ENCODE assay signal across 10 cellular contexts in the genomic region with DNA sequence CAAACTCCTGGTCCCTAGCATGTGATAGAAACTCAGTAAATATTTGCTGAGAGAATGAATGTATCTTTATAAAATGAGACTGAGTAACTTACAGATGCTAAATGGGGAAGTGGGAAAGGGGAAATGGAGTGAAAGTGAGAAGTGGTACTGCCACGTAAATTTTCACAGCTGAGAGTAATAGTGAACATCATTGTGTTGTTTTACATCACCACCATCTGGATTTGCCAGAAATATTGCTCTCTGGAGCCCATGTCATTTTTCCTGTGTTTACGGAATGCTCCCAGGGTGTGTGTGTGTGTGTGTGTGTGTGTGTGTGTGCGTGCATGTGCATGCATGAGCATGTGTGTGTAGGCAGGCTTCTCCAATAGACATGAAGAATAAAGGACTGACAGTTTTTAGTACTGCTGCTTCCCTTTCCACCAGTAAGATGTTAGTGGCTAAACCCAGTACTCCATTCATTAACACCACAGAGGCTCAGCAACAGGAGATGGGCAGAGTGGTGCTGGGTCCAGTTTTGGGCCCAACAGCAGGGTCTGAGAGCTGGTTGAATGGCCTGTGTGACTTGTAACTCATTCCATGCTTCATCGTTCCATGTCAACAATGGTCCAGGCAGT. TPM values are rescaled to one million over a fixed set of nuclear protein-coding genes. Genes with fewer than 3 reads are reported as not detected.
DNase-seq lines count a peak whose midpoint lies in the region; ATAC-seq, FAIRE-seq and TF ChIP-seq lines count a peak whose summit lies in the region.
"Had no signal": no experiment of that assay in that cellular context is flagged by ENCODE, and none has a peak within 500 bp of the region (broad histone marks: within the 10 kb centered on the region; RNA-seq: fewer than 3 reads in every experiment).

No MANE protein-coding gene starts in this region.

- POLR2A ChIA-PET in activated B cell treated with CpG ODN at 0.5 μM for 24 hours (lab: Charles Lee): interaction anchor here (0.7 to 1.4 kb wide), 4 partner anchors 33 to 103 kb away, joined by 3 to 23 read pairs (median 4); partner anchors contain the start of gene DIPK2A

- peak; percentile 1 for DNase-seq in GM12892 (ENCODE audit: insufficient read length)
- DNase-seq in activated B cell treated with CpG ODN at 0.5 μM for 24 hours: no peak
- DNase-seq in D341Med (ENCODE audit: low spot score): no peak
- no peak for DNase-seq in Calu3
- no peak for DNase-seq in NCI-H2227 (lab: John Stamatoyannopoulos, UW; ENCODE audit: unreplicated experiment)
- DNase-seq in NCI-H1417 treated with DMSO at 0.1 percent for 48 hours (lab: John Stamatoyannopoulos, UW): no peak
- DNase-seq: heart left ventricle, IMR-90 had no signal

- H3K27me3 Mint-ChIP-seq in activated B cell treated with CpG ODN at 0.5 μM for 24 hours: no peaks in the 10 kb centered on the region
- H3K27me3 Mint-ChIP-seq in Calu3 (ENCODE audit: unreplicated experiment): no peaks in the 10 kb centered on the region

- intact Hi-C loops in activated B cell treated with CpG ODN at 0.5 μM for 24 hours (cut with micrococcal nuclease) (loop anchor here (1.0 to 5.0 kb wide), 4 partner anchors 30 to 907 kb away; partner anchors contain the start of gene SLC9A9), Calu3 (cut with micrococcal nuclease; ENCODE audit: unreplicated experiment) (no loop called here)

- H3K36me3 Mint-ChIP-seq in activated B cell treated with CpG ODN at 0.5 μM for 24 hours (ENCODE audit: low read depth) (no peaks in the 10 kb centered on the region), Calu3 (ENCODE audit: insufficient read depth, unreplicated experiment) (no peaks in the 10 kb centered on the region)

- H3K9me3 Mint-ChIP-seq in activated B cell treated with CpG ODN at 0.5 μM for 24 hours (no peaks in the 10 kb centered on the region), Calu3 (ENCODE audit: low read depth, unreplicated experiment) (peaks cover 4% of the 10 kb centered on the region)

- CTCF ChIA-PET in activated B cell treated with CpG ODN at 0.5 μM for 24 hours (lab: Charles Lee) (interaction anchor here (0.7 to 1.4 kb wide), 3 partner anchors 54 to 626 kb away, joined by 3 to 8 read pairs (median 7); partner anchors contain the start of gene DIPK2A), Calu3 (lab: Charles Lee) (no interaction called here)

- H3K4me3 Mint-ChIP-seq in activated B cell treated with CpG ODN at 0.5 μM for 24 hours: peak overlapping the region; percentile 44
- no peak overlapping the region for H3K4me3 Mint-ChIP-seq in Calu3 (ENCODE audit: low read depth, unreplicated experiment)

- peak; percentile 77 for FAIRE-seq in GM12892 (lab: Jason Lieb, UNC)

- ATAC-seq in GM21390 (IDR thresholded peaks at IDR 0.05; ENCODE audit: unreplicated experiment): peak; percentile 87
- ATAC-seq in HG03196 (IDR thresholded peaks at IDR 0.05; ENCODE audit: unreplicated experiment): peak; percentile 92
- ATAC-seq in activated B cell treated with CpG ODN at 0.5 μM for 24 hours (ENCODE audit: low read depth): peak; percentile 92

- H3K4me1 Mint-ChIP-seq in activated B cell treated with CpG ODN at 0.5 μM for 24 hours (peaks cover 35% of the 10 kb centered on the region), Calu3 (ENCODE audit: low read depth, unreplicated experiment) (no peaks in the 10 kb centered on the region)

- BruUV-seq in Calu3 (replicated peaks; lab: Mats Ljungman, UMichigan): no TSS peak

- TF ChIP-seq POLR2A in GM12892 (IDR thresholded peaks at IDR 0.05; ENCODE audit: low read depth, low read length): no peak

- peak overlapping the region; percentile 82 for H3K27ac Mint-ChIP-seq in activated B cell treated with CpG ODN at 0.5 μM for 24 hours
- H3K27ac Mint-ChIP-seq in Calu3 (ENCODE audit: unreplicated experiment): no peak overlapping the region

- no peak for TF ChIP-seq CTCF in activated B cell treated with CpG ODN at 0.5 μM for 24 hours (IDR thresholded peaks at IDR 0.05)
- no peak for TF ChIP-seq CTCF in Calu3 (IDR thresholded peaks at IDR 0.05; ENCODE audit: unreplicated experiment)

RNA-seq across cellular contexts. Expression of gene DIPK2A, which starts 57.3 kb away (rescaled TPM):
- 10.6 TPM for polyA plus RNA-seq in GM12892 (2012; ENCODE audit: missing spikeins)
- total RNA-seq in activated B cell treated with CpG ODN at 0.5 μM for 24 hours (19.0 and 23.0 TPM in 2 replicates), Calu3 (2022) (37.7 and 39.4 TPM in 2 replicates)
